1 cellular context compared by ENCODE assay signal in genomic region chr7:33728779-33729646, GRCh38.
TF ChIP-seq lines count a peak whose summit lies in the region.

No MANE protein-coding gene starts in this region.

TF ChIP-seq in HEK293, 187 proteins besides CTCF, POLR2A, EP300 and RAD21 (continued from another document):
- TF ChIP-seq PRDM6 (tag by site-specific recombination; IDR thresholded peaks at IDR 0.05) (peak; percentile 72), ZNF362 (tag by site-specific recombination; IDR thresholded peaks at IDR 0.05) (no peak), ZNF24 (tag by site-specific recombination; IDR thresholded peaks at IDR 0.05) (no peak), GLIS1 (tag by site-specific recombination; IDR thresholded peaks at IDR 0.05) (peak; percentile 92), ZNF335 (tag by site-specific recombination; conservative IDR thresholded peaks at IDR 0.05) (0 out of 2 replicates have a peak, but pooled peaks have one; percentile 23), MEIS1 (CRISPR knock-in tag; IDR thresholded peaks at IDR 0.05; ENCODE audit: borderline replicate concordance) (no peak), TCF7L2 (IDR thresholded peaks at IDR 0.05; ENCODE audit: borderline replicate concordance, low read depth, low read length) (peak; percentile 78; the same call in 1 of the 2 replicates), ZIC2 (tag by site-specific recombination; IDR thresholded peaks at IDR 0.05) (peak; percentile 88), ZNF514 (tag by site-specific recombination; IDR thresholded peaks at IDR 0.05) (no peak), FEZF1 (tag by site-specific recombination; IDR thresholded peaks at IDR 0.05) (peak; percentile 91), ZNF112 (tag by site-specific recombination; IDR thresholded peaks at IDR 0.05) (no peak), ZNF416 (tag by site-specific recombination; IDR thresholded peaks at IDR 0.05) (no peak), HIC1 (tag by site-specific recombination; IDR thresholded peaks at IDR 0.05) (0 out of 2 replicates have a peak, but pooled peaks have one; percentile 17), HOXA7 (CRISPR knock-in tag; IDR thresholded peaks at IDR 0.05; ENCODE audit: borderline replicate concordance) (no peak), ZNF664 (tag by site-specific recombination; IDR thresholded peaks at IDR 0.05) (no peak), ZNF449 (tag by site-specific recombination; IDR thresholded peaks at IDR 0.05) (peak; percentile 31; the same call in 1 of the 2 replicates)
TF ChIP-seq in HEK293: peak in this region for 11.
